ENCODE assay signal across 9 cellular contexts in the genomic region with DNA sequence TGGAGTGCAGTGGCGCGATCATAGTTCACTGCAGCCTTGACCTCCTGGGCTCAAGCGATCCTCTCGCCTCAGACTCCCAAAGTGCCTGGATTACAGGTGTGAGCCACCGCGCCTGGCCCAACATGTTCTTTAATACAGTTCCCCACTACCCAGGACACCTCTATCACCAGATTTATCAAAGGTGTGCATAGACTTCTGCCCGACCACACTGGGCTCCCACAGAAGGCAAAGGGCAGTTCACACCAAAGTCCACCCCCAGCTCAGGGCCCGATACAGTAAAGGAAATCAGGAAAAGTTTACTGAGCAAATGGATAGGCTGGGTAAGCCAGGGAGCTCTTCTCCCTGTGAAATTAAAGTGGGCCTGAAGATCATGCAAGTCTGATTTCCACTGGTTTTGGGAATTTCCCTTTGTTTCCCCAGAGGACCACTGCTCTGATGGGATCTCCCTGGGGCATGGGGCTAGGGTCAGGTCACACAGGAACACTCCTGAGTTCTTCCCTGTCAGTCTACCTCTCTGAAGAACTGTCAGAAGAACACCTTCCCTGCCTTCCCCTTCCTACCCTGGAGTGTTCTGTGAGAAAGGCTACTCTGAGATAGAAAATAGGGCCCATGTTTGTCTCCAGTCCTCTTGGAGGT. TPM values are rescaled to one million over a fixed set of nuclear protein-coding genes. Genes with fewer than 3 reads are reported as not detected.
DNase-seq lines count a peak whose midpoint lies in the region; ATAC-seq and TF ChIP-seq lines count a peak whose summit lies in the region.
"Had no signal": no experiment of that assay in that cellular context is flagged by ENCODE, and none has a peak within 500 bp of the region (broad histone marks: within the 10 kb centered on the region; RNA-seq: fewer than 3 reads in every experiment).

No MANE protein-coding gene starts in this region.

- H3K9ac ChIP-seq in neural progenitor cell, result no peak overlapping the region

- H3K36me3 ChIP-seq in neural progenitor cell, result no peaks in the 10 kb centered on the region

- no peak for TF ChIP-seq CTCF in neural progenitor cell (IDR thresholded peaks at IDR 0.05)

- no peak for DNase-seq in neural progenitor cell (ENCODE audit: low spot score)
- DNase-seq in GF-D8 (lab: John Stamatoyannopoulos, UW), result no peak
- no peak for DNase-seq in NCI-H2081 treated with DMSO at 0.1 percent for 48 hours (lab: John Stamatoyannopoulos, UW)
- DNase-seq: midbrain, WERI-Rb-1 had no signal

- no peaks in the 10 kb centered on the region for H3K4me1 ChIP-seq in neural progenitor cell

- peak overlapping the region; percentile 96 for H3K27ac Mint-ChIP-seq in activated T-helper 17 cell treated with anti-CD3 and anti-CD28 coated beads, Interleukin-2, amount 50 U/mL, for 72 hours
- H3K27ac Mint-ChIP-seq in neural progenitor cell, result no peak overlapping the region

- H2AFZ ChIP-seq in neural progenitor cell (replicated peaks), result no peak overlapping the region

- ATAC-seq in GM18907 (IDR thresholded peaks at IDR 0.05; ENCODE audit: unreplicated experiment) (peak; percentile 14), HG02970 (IDR thresholded peaks at IDR 0.05; ENCODE audit: low FRiP score, unreplicated experiment) (peak; percentile 7), GM18858 (IDR thresholded peaks at IDR 0.05; ENCODE audit: unreplicated experiment) (no peak)
- peak; percentile 4 for ATAC-seq in activated T-helper 17 cell treated with anti-CD3 and anti-CD28 coated beads, Interleukin-2, amount 50 U/mL, for 72 hours (replicated peaks)

- peak overlapping the region; percentile 33 for H3K4me2 ChIP-seq in neural progenitor cell

- H3K4me3 Mint-ChIP-seq in activated T-helper 17 cell treated with anti-CD3 and anti-CD28 coated beads, Interleukin-2, amount 50 U/mL, for 72 hours, result peak overlapping the region; percentile 93
- no peak overlapping the region for H3K4me3 Mint-ChIP-seq in neural progenitor cell

- H3K4me1 Mint-ChIP-seq in activated T-helper 17 cell treated with anti-CD3 and anti-CD28 coated beads, Interleukin-2, amount 50 U/mL, for 72 hours, result peaks cover 37% of the 10 kb centered on the region
- no peaks in the 10 kb centered on the region for H3K4me1 Mint-ChIP-seq in neural progenitor cell

- no peaks in the 10 kb centered on the region for H3K9me3 ChIP-seq in neural progenitor cell (ENCODE audit: low read depth)

- no peaks in the 10 kb centered on the region for H3K27me3 ChIP-seq in neural progenitor cell

- H3K27me3 Mint-ChIP-seq in activated T-helper 17 cell treated with anti-CD3 and anti-CD28 coated beads, Interleukin-2, amount 50 U/mL, for 72 hours, result no peaks in the 10 kb centered on the region
- peaks cover 2% of the 10 kb centered on the region for H3K27me3 Mint-ChIP-seq in neural progenitor cell (ENCODE audit: insufficient read depth, low read depth)

- H3K36me3 Mint-ChIP-seq in activated T-helper 17 cell treated with anti-CD3 and anti-CD28 coated beads, Interleukin-2, amount 50 U/mL, for 72 hours (ENCODE audit: low read depth), result peaks cover 88% of the 10 kb centered on the region
- H3K36me3 Mint-ChIP-seq in neural progenitor cell, result peaks cover 7% of the 10 kb centered on the region

- no peak overlapping the region for H3K4me3 ChIP-seq in neural progenitor cell

- peaks cover 15% of the 10 kb centered on the region for H4K20me1 ChIP-seq in neural progenitor cell (ENCODE audit: low read depth)

- peaks cover 3% of the 10 kb centered on the region for H3F3A ChIP-seq in neural progenitor cell (ENCODE audit: low read depth)

- H3K79me2 ChIP-seq in neural progenitor cell (ENCODE audit: low read depth), result peaks cover 51% of the 10 kb centered on the region

- H3K27ac ChIP-seq in neural progenitor cell, result no peak overlapping the region
- H3K27ac ChIP-seq: WERI-Rb-1 had no signal

- H3K9me3 Mint-ChIP-seq in activated T-helper 17 cell treated with anti-CD3 and anti-CD28 coated beads, Interleukin-2, amount 50 U/mL, for 72 hours, result no peaks in the 10 kb centered on the region
- H3K9me3 Mint-ChIP-seq in neural progenitor cell, result peaks cover 10% of the 10 kb centered on the region

RNA-seq across cellular contexts. Expression of gene PIM2, which starts 17.7 kb away (rescaled TPM):
- 100 to 1,000 TPM; 350 to 648 TPM for total RNA-seq in activated T-helper 17 cell treated with anti-CD3 and anti-CD28 coated beads, Interleukin-2, amount 50 U/mL, for 72 hours
- 14.7 and 16.6 TPM in 2 replicates for total RNA-seq in neural progenitor cell (ENCODE audit: low replicate concordance)

RNA-seq across cellular contexts. Expression of gene OTUD5, which starts 20.9 kb away (rescaled TPM):
- 100 to 1,000 TPM in 1 of 2 donors, 10 to 100 TPM in 1; 67.1 to 111 TPM for total RNA-seq in activated T-helper 17 cell treated with anti-CD3 and anti-CD28 coated beads, Interleukin-2, amount 50 U/mL, for 72 hours
- 38.6 and 46.3 TPM in 2 replicates for total RNA-seq in neural progenitor cell (ENCODE audit: low replicate concordance)

RNA-seq across cellular contexts. Expression of gene SLC35A2, which starts 25.1 kb away (rescaled TPM):
- total RNA-seq in activated T-helper 17 cell treated with anti-CD3 and anti-CD28 coated beads, Interleukin-2, amount 50 U/mL, for 72 hours, result 10 to 100 TPM; 24.6 to 32.8 TPM
- 8.6 and 11.7 TPM in 2 replicates for total RNA-seq in neural progenitor cell (ENCODE audit: low replicate concordance)

RNA-seq across cellular contexts. Expression of gene KCND1, which starts 35.1 kb away (rescaled TPM):
- total RNA-seq in activated T-helper 17 cell treated with anti-CD3 and anti-CD28 coated beads, Interleukin-2, amount 50 U/mL, for 72 hours, result 10 to 100 TPM in 1 of 2 donors, 1 to 10 TPM in 1; 7.2 to 16.8 TPM
- 0.39 and 1.4 TPM in 2 replicates for total RNA-seq in neural progenitor cell (ENCODE audit: low replicate concordance)

RNA-seq across cellular contexts. Expression of gene PQBP1, which starts 38.8 kb away (rescaled TPM):
- 10 to 100 TPM; 62.6 to 95.7 TPM for total RNA-seq in activated T-helper 17 cell treated with anti-CD3 and anti-CD28 coated beads, Interleukin-2, amount 50 U/mL, for 72 hours
- 26.9 and 49.7 TPM in 2 replicates for total RNA-seq in neural progenitor cell (ENCODE audit: low replicate concordance)

Comparison
In these comparisons a context has a peak if more than half of its experiments do, and no peak if none do; other contexts are left out.
1. RNA of gene PIM2, which starts 17.7 kb away (total RNA-seq): 350 to 648 TPM in activated T-helper 17 cell treated with anti-CD3 and anti-CD28 coated beads, Interleukin-2, amount 50 U/mL, for 72 hours; 14.7 to 16.6 TPM in neural progenitor cell; every median in the first group is over 10 times any median in the second.